In genomic region chrX:125205918-125206665, GRCh38 we compare ENCODE assay signal across 8 cellular contexts.
DNase-seq lines count a peak whose midpoint lies in the region; ATAC-seq and TF ChIP-seq lines count a peak whose summit lies in the region.

No MANE protein-coding gene starts in this region.

- DNase-seq in DMS 273 (lab: John Stamatoyannopoulos, UW; ENCODE audit: unreplicated experiment) (peak; percentile 25), DMS 273 treated with DMSO at 0.1 percent for 48 hours (lab: John Stamatoyannopoulos, UW) (no peak), T-cell (no peak), right cardiac atrium (peak in 2 of 3 donors; percentile 12 to 24), smooth muscle cell (lab: John Stamatoyannopoulos, UW; ENCODE audit: unreplicated experiment) (no peak), NCI-H187 (lab: John Stamatoyannopoulos, UW) (no peak)

- ATAC-seq in T-cell (replicated peaks in 1 of 4): no peak
- no peak for ATAC-seq in right cardiac atrium
- no peak for ATAC-seq in HG02678 (IDR thresholded peaks at IDR 0.05; ENCODE audit: unreplicated experiment)
- no peak for ATAC-seq in activated CD4-positive, CD25-positive, alpha-beta regulatory T cell treated with anti-CD3 and anti-CD28 coated beads, Interleukin-2, amount 50 U/mL, for 24 hours

- H3K4me1 ChIP-seq in right cardiac atrium (ENCODE audit: control insufficient read depth, insufficient read depth, low read length) (no peaks in the 10 kb centered on the region), smooth muscle cell (ENCODE audit: low read depth) (no peaks in the 10 kb centered on the region)

- H3K4me3 ChIP-seq in right cardiac atrium (ENCODE audit: low read length) (peak overlapping the region; percentile 19), smooth muscle cell (peak overlapping the region; percentile 48)

- H3K4me3 Mint-ChIP-seq in T-cell: peak overlapping the region; percentile 67 to 74 (median 69)

- H3K27ac ChIP-seq in right cardiac atrium (ENCODE audit: low read length): no peak overlapping the region
- no peak overlapping the region for H3K27ac ChIP-seq in smooth muscle cell (ENCODE audit: low read depth)

- peak overlapping the region; percentile 80 for H3K4me2 ChIP-seq in smooth muscle cell

- H3K4me1 Mint-ChIP-seq in T-cell: peaks cover 25 to 27% (median 25%) of the 10 kb centered on the region in 3 donors

- peak overlapping the region; percentile 90 for H2AFZ ChIP-seq in smooth muscle cell (ENCODE audit: low read depth)

- H3K27me3 Mint-ChIP-seq in T-cell: peaks cover 34 to 44% of the 10 kb centered on the region in 2 donors

- H4K20me1 ChIP-seq in smooth muscle cell (ENCODE audit: low read depth): no peaks in the 10 kb centered on the region

- intact Hi-C loops in right cardiac atrium (cut with DNase I): no loop called here

- H3K27me3 ChIP-seq in right cardiac atrium (ENCODE audit: control insufficient read depth, insufficient read depth): no peaks in the 10 kb centered on the region
- peaks cover 29% of the 10 kb centered on the region for H3K27me3 ChIP-seq in smooth muscle cell (ENCODE audit: low read depth)

- H3F3A ChIP-seq in smooth muscle cell (ENCODE audit: low read depth): no peaks in the 10 kb centered on the region

- POLR2A ChIA-PET in T-cell (lab: Charles Lee): no interaction called here

- no peaks in the 10 kb centered on the region for H3K9me3 Mint-ChIP-seq in T-cell

- H3K36me3 ChIP-seq in smooth muscle cell (ENCODE audit: low read depth): no peaks in the 10 kb centered on the region

- CTCF ChIA-PET in T-cell (lab: Charles Lee): no interaction called here

- H3K79me2 ChIP-seq in smooth muscle cell (ENCODE audit: low read depth): no peaks in the 10 kb centered on the region

- 7% methylated on average over 25 of the region's 25 CpGs for WGBS in right cardiac atrium
- WGBS in smooth muscle cell (ENCODE audit: low lambda C conversion rate): 44% methylated on average over 24 of the region's 25 CpGs

- H3K9me3 ChIP-seq in right cardiac atrium (ENCODE audit: control insufficient read depth, low read length) (no peaks in the 10 kb centered on the region), smooth muscle cell (replicated peaks; ENCODE audit: low read depth) (no peaks in the 10 kb centered on the region)

- no peak for TF ChIP-seq CTCF in smooth muscle cell (IDR thresholded peaks at IDR 0.05; ENCODE audit: borderline replicate concordance, insufficient read depth, poor library complexity, severe bottlenecking)

- H3K9ac ChIP-seq in smooth muscle cell (ENCODE audit: low read depth): no peak overlapping the region

- H3K36me3 Mint-ChIP-seq in T-cell: no peaks in the 10 kb centered on the region

- no peak overlapping the region for H3K27ac Mint-ChIP-seq in T-cell

Comparison
In these comparisons a context has a peak if more than half of its experiments do, and no peak if none do; other contexts are left out.
1. DNase-seq: peak in DMS 273 (single experiment) and right cardiac atrium (2 of 3); none in DMS 273 treated with DMSO at 0.1 percent for 48 hours (single experiment), T-cell (0 of 34), smooth muscle cell (single experiment) and NCI-H187 (0 of 2).